In genomic region chr9:87434341-87434740, GRCh38 we compare ENCODE assay signal across 25 cellular contexts.
"Had no signal": no experiment of that assay in that cellular context is flagged by ENCODE, and none has a peak within 500 bp of the region (broad histone marks: within the 10 kb centered on the region; RNA-seq: fewer than 3 reads in every experiment).

No MANE protein-coding gene starts in this region.

- DNase-seq: activated CD4-positive, alpha-beta memory T cell treated with anti-CD3 and anti-CD28 coated beads, Interleukin-2, amount 10 ng/mL, durations not matched to agents 7 days and 5 days; activated CD4-positive, alpha-beta T cell treated with anti-CD3 and anti-CD28 coated beads for 1 hour; activated CD4-positive, alpha-beta T cell treated with anti-CD3 and anti-CD28 coated beads for 4 hours; activated CD4-positive, alpha-beta T cell treated with anti-CD3 and anti-CD28 coated beads, Interleukin-2, amount 10 ng/mL, durations not matched to agents 7 days and 5 days; activated CD4-positive, alpha-beta T cell treated with anti-CD3 and anti-CD28 coated beads, Interleukin-2, amount 50 U/mL, for 4 hours; activated CD8-positive, alpha-beta memory T cell treated with anti-CD3 and anti-CD28 coated beads for 24 hours; activated effector memory CD4-positive, alpha-beta T cell treated with Interleukin-2 at 50 U/mL for 16 hours; activated gamma-delta T cell treated with Interleukin-2 at 50 U/mL for 16 hours; activated naive CD4-positive, alpha-beta T cell treated with anti-CD3 and anti-CD28 coated beads, Interleukin-2, amount 50 U/mL, for 16 hours; activated naive CD4-positive, alpha-beta T cell treated with Interleukin-2 at 50 U/mL for 16 hours; activated T-cell treated with anti-CD3 and anti-CD28 coated beads, Interleukin-2, amount 50 U/mL, for 4 hours; central memory CD4-positive, alpha-beta T cell; cerebellar nuclear complex; colonic mucosa; effector memory CD4-positive, alpha-beta T cell; endodermal cell; gastrocnemius medialis; glutamatergic neuron; heart left ventricle; T-helper 2 cell had no signal

- H3K27me3 ChIP-seq: ascending aorta, breast epithelium, cardiac muscle cell, colonic mucosa, foreskin keratinocyte, gastrocnemius medialis, heart left ventricle had no signal

- H3K27ac ChIP-seq: ascending aorta, breast epithelium, cardiac muscle cell, colonic mucosa, foreskin keratinocyte, gastrocnemius medialis, heart left ventricle had no signal

- H3K4me3 ChIP-seq: ascending aorta, breast epithelium, cardiac muscle cell, colonic mucosa, gastrocnemius medialis, heart left ventricle had no signal

- H3K4me1 ChIP-seq: ascending aorta, breast epithelium, colonic mucosa, foreskin keratinocyte, gastrocnemius medialis, heart left ventricle had no signal

- H3K36me3 ChIP-seq: ascending aorta, breast epithelium, cardiac muscle cell, colonic mucosa, gastrocnemius medialis, heart left ventricle had no signal

- ATAC-seq: activated T-cell treated with anti-CD3 and anti-CD28 coated beads, Interleukin-2, amount 50 U/mL, for 4 hours; activated T-helper 17 cell treated with anti-CD3 and anti-CD28 coated beads, Interleukin-2, amount 50 U/mL, for 72 hours; gastrocnemius medialis; heart left ventricle had no signal

- H3K9me3 ChIP-seq: ascending aorta, breast epithelium, colonic mucosa, gastrocnemius medialis, heart left ventricle had no signal
